8 cellular contexts compared by ENCODE assay signal in genomic region chr1:23720256-23720995, GRCh38.
DNase-seq lines count a peak whose midpoint lies in the region; ATAC-seq and TF ChIP-seq lines count a peak whose summit lies in the region.

No MANE protein-coding gene starts in this region.

- ATAC-seq in GM18499 (IDR thresholded peaks at IDR 0.05; ENCODE audit: insufficient read depth, unreplicated experiment) (peak; percentile 36), GM19468 (IDR thresholded peaks at IDR 0.05; ENCODE audit: extremely low read depth, unreplicated experiment) (peak; percentile 23), HG03354 (IDR thresholded peaks at IDR 0.05; ENCODE audit: poor library complexity, severe bottlenecking, unreplicated experiment) (peak; percentile 75)

- peak; percentile 47 for DNase-seq in choroid plexus epithelial cell (ENCODE audit: low read depth)
- no peak for DNase-seq in NCI-H1092 (lab: John Stamatoyannopoulos, UW)
- no peak for DNase-seq in glomerular visceral epithelial cell (ENCODE audit: extremely low spot score)
- DNase-seq in NCI-H526 treated with DMSO at 0.1 percent for 48 hours (lab: John Stamatoyannopoulos, UW): no peak
- no peak for DNase-seq in HAP-1 (ENCODE audit: low spot score in 2 of 2)

- TF ChIP-seq CTCF in choroid plexus epithelial cell (conservative IDR thresholded peaks at IDR 0.05; ENCODE audit: low read depth, low read length): no peak

- H3K4me3 ChIP-seq in choroid plexus epithelial cell (ENCODE audit: low read depth, low read length) (no peak overlapping the region), HAP-1 (no peak overlapping the region)

- no peaks in the 10 kb centered on the region; the same call in 1 of the 2 replicates for H3K36me3 ChIP-seq in HAP-1 (replicated peaks)

- H3K4me1 ChIP-seq in HAP-1: no peaks in the 10 kb centered on the region

- H3K9me3 ChIP-seq in HAP-1: no peaks in the 10 kb centered on the region

- no peaks in the 10 kb centered on the region for H3K27me3 ChIP-seq in HAP-1 (ENCODE audit: low read depth)

- in situ Hi-C loops in HAP-1 (cut with MboI; ENCODE audit: low sequenced_read_pairs): no loop called here

Comparison
In these comparisons a context has a peak if more than half of its experiments do, and no peak if none do; other contexts are left out.
1. ATAC-seq: peak in every context shown above with its lines; median percentile 75 in HG03354; 36 in GM18499; 23 in GM19468.